Comparison of ENCODE assay signal across 1 cellular context in the genomic region with DNA sequence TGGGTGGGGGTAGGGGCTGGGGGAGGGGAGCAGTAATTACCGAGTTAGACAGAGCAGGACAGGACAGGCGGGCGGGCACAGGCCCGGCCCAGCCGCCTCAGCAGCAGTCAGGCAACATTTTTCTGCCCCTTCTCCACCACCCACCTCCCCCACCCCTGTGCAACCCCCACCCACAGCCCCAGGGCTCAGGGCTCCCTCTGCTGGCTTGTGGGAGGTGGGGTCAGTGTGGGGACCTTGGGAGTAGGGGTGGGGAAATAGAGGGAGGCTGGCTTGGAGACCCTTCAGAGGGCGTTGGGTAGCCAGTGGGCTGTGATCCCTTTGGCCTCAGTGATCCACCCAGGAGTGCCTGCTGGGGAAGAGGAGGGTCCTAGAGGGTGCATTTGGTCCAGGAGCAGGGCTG.
TF ChIP-seq lines count a peak whose summit lies in the region.

No MANE protein-coding gene starts in this region.

TF ChIP-seq in GM23338, 12 proteins besides CTCF, POLR2A, EP300 and RAD21:
- no peak for TF ChIP-seq EZH2phosphoT487 (IDR thresholded peaks at IDR 0.05; ENCODE audit: unreplicated experiment)
- no peak for TF ChIP-seq EZH2 (IDR thresholded peaks at IDR 0.05; ENCODE audit: low read depth, unreplicated experiment)
- TF ChIP-seq STAT1 (IDR thresholded peaks at IDR 0.05; ENCODE audit: unreplicated experiment), result no peak
- no peak for TF ChIP-seq NANOG (IDR thresholded peaks at IDR 0.05; ENCODE audit: borderline replicate concordance)
- TF ChIP-seq, protein P1, sequence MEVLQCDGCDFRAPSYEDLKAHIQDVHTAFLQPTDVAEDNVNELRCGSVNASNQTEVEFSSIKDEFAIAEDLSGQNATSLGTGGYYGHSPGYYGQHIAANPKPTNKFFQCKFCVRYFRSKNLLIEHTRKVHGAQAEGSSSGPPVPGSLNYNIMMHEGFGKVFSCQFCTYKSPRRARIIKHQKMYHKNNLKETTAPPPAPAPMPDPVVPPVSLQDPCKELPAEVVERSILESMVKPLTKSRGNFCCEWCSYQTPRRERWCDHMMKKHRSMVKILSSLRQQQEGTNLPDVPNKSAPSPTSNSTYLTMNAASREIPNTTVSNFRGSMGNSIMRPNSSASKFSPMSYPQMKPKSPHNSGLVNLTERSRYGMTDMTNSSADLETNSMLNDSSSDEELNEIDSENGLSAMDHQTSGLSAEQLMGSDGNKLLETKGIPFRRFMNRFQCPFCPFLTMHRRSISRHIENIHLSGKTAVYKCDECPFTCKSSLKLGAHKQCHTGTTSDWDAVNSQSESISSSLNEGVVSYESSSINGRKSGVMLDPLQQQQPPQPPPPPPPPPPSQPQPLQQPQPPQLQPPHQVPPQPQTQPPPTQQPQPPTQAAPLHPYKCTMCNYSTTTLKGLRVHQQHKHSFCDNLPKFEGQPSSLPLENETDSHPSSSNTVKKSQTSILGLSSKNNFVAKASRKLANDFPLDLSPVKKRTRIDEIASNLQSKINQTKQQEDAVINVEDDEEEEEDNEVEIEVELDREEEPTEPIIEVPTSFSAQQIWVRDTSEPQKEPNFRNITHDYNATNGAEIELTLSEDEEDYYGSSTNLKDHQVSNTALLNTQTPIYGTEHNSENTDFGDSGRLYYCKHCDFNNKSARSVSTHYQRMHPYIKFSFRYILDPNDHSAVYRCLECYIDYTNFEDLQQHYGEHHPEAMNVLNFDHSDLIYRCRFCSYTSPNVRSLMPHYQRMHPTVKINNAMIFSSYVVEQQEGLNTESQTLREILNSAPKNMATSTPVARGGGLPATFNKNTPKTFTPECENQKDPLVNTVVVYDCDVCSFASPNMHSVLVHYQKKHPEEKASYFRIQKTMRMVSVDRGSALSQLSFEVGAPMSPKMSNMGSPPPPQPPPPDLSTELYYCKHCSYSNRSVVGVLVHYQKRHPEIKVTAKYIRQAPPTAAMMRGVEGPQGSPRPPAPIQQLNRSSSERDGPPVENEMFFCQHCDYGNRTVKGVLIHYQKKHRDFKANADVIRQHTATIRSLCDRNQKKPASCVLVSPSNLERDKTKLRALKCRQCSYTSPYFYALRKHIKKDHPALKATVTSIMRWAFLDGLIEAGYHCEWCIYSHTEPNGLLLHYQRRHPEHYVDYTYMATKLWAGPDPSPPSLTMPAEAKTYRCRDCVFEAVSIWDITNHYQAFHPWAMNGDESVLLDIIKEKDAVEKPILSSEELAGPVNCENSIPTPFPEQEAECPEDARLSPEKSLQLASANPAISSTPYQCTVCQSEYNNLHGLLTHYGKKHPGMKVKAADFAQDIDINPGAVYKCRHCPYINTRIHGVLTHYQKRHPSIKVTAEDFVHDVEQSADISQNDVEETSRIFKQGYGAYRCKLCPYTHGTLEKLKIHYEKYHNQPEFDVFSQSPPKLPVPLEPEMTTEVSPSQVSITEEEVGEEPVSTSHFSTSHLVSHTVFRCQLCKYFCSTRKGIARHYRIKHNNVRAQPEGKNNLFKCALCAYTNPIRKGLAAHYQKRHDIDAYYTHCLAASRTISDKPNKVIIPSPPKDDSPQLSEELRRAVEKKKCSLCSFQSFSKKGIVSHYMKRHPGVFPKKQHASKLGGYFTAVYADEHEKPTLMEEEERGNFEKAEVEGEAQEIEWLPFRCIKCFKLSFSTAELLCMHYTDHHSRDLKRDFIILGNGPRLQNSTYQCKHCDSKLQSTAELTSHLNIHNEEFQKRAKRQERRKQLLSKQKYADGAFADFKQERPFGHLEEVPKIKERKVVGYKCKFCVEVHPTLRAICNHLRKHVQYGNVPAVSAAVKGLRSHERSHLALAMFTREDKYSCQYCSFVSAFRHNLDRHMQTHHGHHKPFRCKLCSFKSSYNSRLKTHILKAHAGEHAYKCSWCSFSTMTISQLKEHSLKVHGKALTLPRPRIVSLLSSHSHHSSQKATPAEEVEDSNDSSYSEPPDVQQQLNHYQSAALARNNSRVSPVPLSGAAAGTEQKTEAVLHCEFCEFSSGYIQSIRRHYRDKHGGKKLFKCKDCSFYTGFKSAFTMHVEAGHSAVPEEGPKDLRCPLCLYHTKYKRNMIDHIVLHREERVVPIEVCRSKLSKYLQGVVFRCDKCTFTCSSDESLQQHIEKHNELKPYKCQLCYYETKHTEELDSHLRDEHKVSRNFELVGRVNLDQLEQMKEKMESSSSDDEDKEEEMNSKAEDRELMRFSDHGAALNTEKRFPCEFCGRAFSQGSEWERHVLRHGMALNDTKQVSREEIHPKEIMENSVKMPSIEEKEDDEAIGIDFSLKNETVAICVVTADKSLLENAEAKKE (CRISPR knock-in tag; IDR thresholded peaks at IDR 0.05), result no peak
- TF ChIP-seq CREB1 (CRISPR knock-in tag; IDR thresholded peaks at IDR 0.05; ENCODE audit: low read depth), result no peak
- TF ChIP-seq, protein P2, sequence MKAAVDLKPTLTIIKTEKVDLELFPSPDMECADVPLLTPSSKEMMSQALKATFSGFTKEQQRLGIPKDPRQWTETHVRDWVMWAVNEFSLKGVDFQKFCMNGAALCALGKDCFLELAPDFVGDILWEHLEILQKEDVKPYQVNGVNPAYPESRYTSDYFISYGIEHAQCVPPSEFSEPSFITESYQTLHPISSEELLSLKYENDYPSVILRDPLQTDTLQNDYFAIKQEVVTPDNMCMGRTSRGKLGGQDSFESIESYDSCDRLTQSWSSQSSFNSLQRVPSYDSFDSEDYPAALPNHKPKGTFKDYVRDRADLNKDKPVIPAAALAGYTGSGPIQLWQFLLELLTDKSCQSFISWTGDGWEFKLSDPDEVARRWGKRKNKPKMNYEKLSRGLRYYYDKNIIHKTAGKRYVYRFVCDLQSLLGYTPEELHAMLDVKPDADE (IDR thresholded peaks at IDR 0.05), result no peak
